In genomic region chr4:336099-336892, GRCh38 we compare ENCODE assay signal across 8 cellular contexts. TPM values are rescaled to one million over a fixed set of nuclear protein-coding genes. Genes with fewer than 3 reads are reported as not detected.
DNase-seq lines count a peak whose midpoint lies in the region; ATAC-seq, FAIRE-seq and TF ChIP-seq lines count a peak whose summit lies in the region.

No MANE protein-coding gene starts in this region.

- 13% methylated on average over 71 of the region's 71 CpGs for WGBS in liver
- 69% methylated on average over 7 of the region's 71 CpGs for WGBS in HepG2 (ENCODE audit: low lambda C conversion rate)

- peak overlapping the region; percentile 81 to 97 for H3K27ac ChIP-seq in liver (ENCODE audit: low read depth in 1 of 2, low read length in 2 of 2)
- no peak overlapping the region for H3K27ac ChIP-seq in HepG2 (ENCODE audit: extremely low read length, insufficient read depth, low read length)
- no peak overlapping the region for H3K27ac ChIP-seq in neural progenitor cell

- DNase-seq in HepG2 (ENCODE audit: low spot score) (no peak), fibroblast of mammary gland (ENCODE audit: low read depth) (peak; percentile 14), neural progenitor cell (ENCODE audit: low spot score) (peak; percentile 21), NCI-H2081 (lab: John Stamatoyannopoulos, UW) (no peak)
- no peak for DNase-seq in activated CD4-positive, alpha-beta memory T cell treated with anti-CD3 and anti-CD28 coated beads for 36 hours
- DNase-seq in effector CD8-positive, alpha-beta T cell (lab: John Stamatoyannopoulos, UW), result no peak

- CTCF ChIA-PET in HepG2 (lab: Yijun Ruan, JAX; ENCODE audit: low intra/inter-chr PET ratio, low total read pairs), result no interaction called here
- CTCF ChIA-PET in activated CD4-positive, alpha-beta memory T cell treated with anti-CD3 and anti-CD28 coated beads for 36 hours (lab: Charles Lee), result interaction anchor here (0.6 kb wide), 1 partner anchor 54 kb away, joined by 4 read pairs; no protein-coding TSS in a partner anchor

- H3K9ac ChIP-seq in liver (ENCODE audit: low read depth in 1 of 2, low read length in 2 of 2) (peak overlapping the region in 1 of 2 donors; percentile 86), HepG2 (ENCODE audit: insufficient read depth, low read depth, low read length) (no peak overlapping the region), neural progenitor cell (no peak overlapping the region)

- intact Hi-C loops in HepG2 (cut with micrococcal nuclease; ENCODE audit: unreplicated experiment), result no loop called here
- intact Hi-C loops in activated CD4-positive, alpha-beta memory T cell treated with anti-CD3 and anti-CD28 coated beads for 36 hours (cut with micrococcal nuclease), result loop anchor here (2.0 to 10.0 kb wide), 2 partner anchors 91 to 339 kb away; partner anchors contain the start of genes ATP5ME and MYL5

- H3K27me3 ChIP-seq in liver (ENCODE audit: control insufficient read depth in 4 of 4, insufficient read depth in 4 of 4, low read length in 3 of 4), result no peaks in the 10 kb centered on the region
- H3K27me3 ChIP-seq in HepG2 (ENCODE audit: control insufficient read depth in 1 of 2, insufficient read depth in 2 of 2, low read length in 2 of 2), result no peaks in the 10 kb centered on the region
- peaks cover 24% of the 10 kb centered on the region for H3K27me3 ChIP-seq in neural progenitor cell

- ATAC-seq in HepG2, result no peak
- no peak for ATAC-seq in HG03460 (IDR thresholded peaks at IDR 0.05; ENCODE audit: unreplicated experiment)

- H3K4me2 ChIP-seq in HepG2 (ENCODE audit: low read depth, low read length), result no peak overlapping the region
- peak overlapping the region; percentile 80 for H3K4me2 ChIP-seq in neural progenitor cell

- H3K4me3 ChIP-seq in liver (ENCODE audit: low read depth in 1 of 3, low read length in 3 of 3) (peak overlapping the region; percentile 74 to 95 (median 77)), HepG2 (replicated peaks in 1 of 3; ENCODE audit: insufficient read depth in 1 of 3, low read depth in 2 of 3, low read length in 3 of 3) (no peak overlapping the region), fibroblast of mammary gland (ENCODE audit: control insufficient read depth, low read depth, low read length) (peak overlapping the region; percentile 82), neural progenitor cell (peak overlapping the region; percentile 84)

- H4K20me1 ChIP-seq in HepG2 (ENCODE audit: insufficient read depth, low read length) (no peaks in the 10 kb centered on the region), neural progenitor cell (ENCODE audit: low read depth) (peaks cover 10% of the 10 kb centered on the region)

- no TSS peak for BruUV-seq in HepG2 (replicated peaks; lab: Mats Ljungman, UMichigan)

- peaks cover 34% of the 10 kb centered on the region for H3K9me3 Mint-ChIP-seq in activated CD4-positive, alpha-beta memory T cell treated with anti-CD3 and anti-CD28 coated beads for 36 hours
- peaks cover 64% of the 10 kb centered on the region for H3K9me3 Mint-ChIP-seq in neural progenitor cell

- H3K9me3 ChIP-seq in liver (ENCODE audit: control insufficient read depth in 4 of 4, low read length in 3 of 4) (peaks cover 10 to 18% (median 12%) of the 10 kb centered on the region in 4 donors), HepG2 (ENCODE audit: low read length) (peaks cover 86% of the 10 kb centered on the region), neural progenitor cell (ENCODE audit: low read depth) (peaks cover 1% of the 10 kb centered on the region)

- no peak for TF ChIP-seq CTCF in liver (IDR thresholded peaks at IDR 0.05; ENCODE audit: low read depth, low read length, missing input control)
- no peak for TF ChIP-seq CTCF in HepG2 (CRISPR knock-in tag; IDR thresholded peaks at IDR 0.05)
- no peak for TF ChIP-seq CTCF in fibroblast of mammary gland (conservative IDR thresholded peaks at IDR 0.05; ENCODE audit: control insufficient read depth, insufficient read depth, low read depth, low read length)
- TF ChIP-seq CTCF in neural progenitor cell (IDR thresholded peaks at IDR 0.05), result no peak

- H3K4me1 ChIP-seq in liver (ENCODE audit: control insufficient read depth in 4 of 4, insufficient read depth in 4 of 4, low read length in 3 of 4) (peaks cover 4 to 12% (median 8%) of the 10 kb centered on the region in 4 donors), HepG2 (ENCODE audit: insufficient read depth, low read length) (no peaks in the 10 kb centered on the region), neural progenitor cell (no peaks in the 10 kb centered on the region)

- no peak for FAIRE-seq in HepG2 (lab: Jason Lieb, UNC)

- no peaks in the 10 kb centered on the region for H3K27me3 Mint-ChIP-seq in activated CD4-positive, alpha-beta memory T cell treated with anti-CD3 and anti-CD28 coated beads for 36 hours
- H3K27me3 Mint-ChIP-seq in neural progenitor cell (ENCODE audit: insufficient read depth, low read depth), result peaks cover 14% of the 10 kb centered on the region

- H3K36me3 Mint-ChIP-seq in activated CD4-positive, alpha-beta memory T cell treated with anti-CD3 and anti-CD28 coated beads for 36 hours, result peaks cover 42% of the 10 kb centered on the region
- H3K36me3 Mint-ChIP-seq in neural progenitor cell, result peaks cover 35% of the 10 kb centered on the region

- H3K4me1 Mint-ChIP-seq in activated CD4-positive, alpha-beta memory T cell treated with anti-CD3 and anti-CD28 coated beads for 36 hours (ENCODE audit: low read depth), result peaks cover 11% of the 10 kb centered on the region
- H3K4me1 Mint-ChIP-seq in neural progenitor cell, result peaks cover 8% of the 10 kb centered on the region

- H3K36me3 ChIP-seq in liver (ENCODE audit: control insufficient read depth in 4 of 4, insufficient read depth in 3 of 4, low read depth in 1 of 4, low read length in 3 of 4) (peaks cover 0 to 6% (median 3%) of the 10 kb centered on the region in 4 donors), HepG2 (replicated peaks in 1 of 2; ENCODE audit: control insufficient read depth in 1 of 2, insufficient read depth in 2 of 2, low read length in 2 of 2) (no peaks in the 10 kb centered on the region), neural progenitor cell (no peaks in the 10 kb centered on the region)

- H2AFZ ChIP-seq in HepG2 (ENCODE audit: low read length) (no peak overlapping the region), neural progenitor cell (replicated peaks) (peak overlapping the region; percentile 59)

- H3F3A ChIP-seq in neural progenitor cell (ENCODE audit: low read depth), result peaks cover 3% of the 10 kb centered on the region

- TF ChIP-seq RAD21 in liver (IDR thresholded peaks at IDR 0.05) (no peak), HepG2 (CRISPR knock-in tag; IDR thresholded peaks at IDR 0.05) (no peak)

- no peak for TF ChIP-seq EP300 in HepG2 (IDR thresholded peaks at IDR 0.05; ENCODE audit: low read depth in 2 of 2, low read length in 2 of 2)
- TF ChIP-seq EP300 in HepG2 (CRISPR knock-in tag; IDR thresholded peaks at IDR 0.05; ENCODE audit: borderline replicate concordance), result no peak

- H3K79me2 ChIP-seq in HepG2 (ENCODE audit: insufficient read depth, low read length) (no peaks in the 10 kb centered on the region), neural progenitor cell (ENCODE audit: low read depth) (peaks cover 35% of the 10 kb centered on the region)

- no peak for TF ChIP-seq POLR2A in HepG2 (IDR thresholded peaks at IDR 0.05; ENCODE audit: insufficient read depth in 1 of 2, low read depth in 2 of 2, low read length in 2 of 2)

- peak overlapping the region; percentile 61 for H3K4me3 Mint-ChIP-seq in activated CD4-positive, alpha-beta memory T cell treated with anti-CD3 and anti-CD28 coated beads for 36 hours
- peak overlapping the region; percentile 75 for H3K4me3 Mint-ChIP-seq in neural progenitor cell

- POLR2A ChIA-PET in HepG2 (lab: Yijun Ruan, JAX), result no interaction called here
- POLR2A ChIA-PET in activated CD4-positive, alpha-beta memory T cell treated with anti-CD3 and anti-CD28 coated beads for 36 hours (lab: Charles Lee), result interaction anchor here (1.9 kb wide), 1 partner anchor 212 kb away, joined by 7 read pairs; the partner anchor contains the start of gene ZNF718

- H3K27ac Mint-ChIP-seq in activated CD4-positive, alpha-beta memory T cell treated with anti-CD3 and anti-CD28 coated beads for 36 hours, result no peak overlapping the region
- no peak overlapping the region for H3K27ac Mint-ChIP-seq in neural progenitor cell

- in situ Hi-C loops in HepG2 (cut with HindIII; ENCODE audit: extremely low pct_ligation_motif_present, low pct_unique_long_range_greater_than_20kb), result no loop called here

RNA-seq across cellular contexts. Expression of gene ZNF141, which starts 1.3 kb away (rescaled TPM):
- total RNA-seq in liver (10 to 100 TPM; 12.4 to 15.4 TPM), HepG2 (2016; rRNA removed; fragmentation: Illumina TruSeq; extraction: Trizol) (not detected in 2 replicates), neural progenitor cell (ENCODE audit: low replicate concordance) (43.2 and 60.5 TPM in 2 replicates)
- polyA plus RNA-seq in liver (1 to 10 TPM; 2.1 to 3.1 TPM), HepG2 (2011; rRNA removed) (not detected in 2 replicates)
- not detected in 2 replicates for total RNA-seq in HepG2 (2016; cell fraction: cytosol; rRNA removed; fragmentation: Illumina TruSeq; extraction: Trizol; ENCODE audit: low read depth)
- not detected in 2 replicates for total RNA-seq in HepG2 (2016; cell fraction: insoluble cytoplasmic fraction; rRNA removed; fragmentation: Illumina TruSeq; extraction: Trizol)
- not detected in 2 replicates for total RNA-seq in HepG2 (2016; cell fraction: membrane; rRNA removed; fragmentation: Illumina TruSeq; extraction: Trizol)
- not detected in 2 replicates for total RNA-seq in HepG2 (2016; cell fraction: nucleus; rRNA removed; fragmentation: Illumina TruSeq; extraction: Trizol)
- not detected in 2 replicates for polyA plus RNA-seq in HepG2 (2011; cell fraction: cytosol; rRNA removed)
- not detected in 2 replicates for polyA plus RNA-seq in HepG2 (2011; cell fraction: nucleus; rRNA removed)
- not detected in 2 replicates for polyA plus RNA-seq in HepG2 (2012)
- not detected in 2 replicates for polyA plus RNA-seq in HepG2 (2016; cell fraction: cytosol; fragmentation: Illumina TruSeq; extraction: Trizol; ENCODE audit: low read depth)
- not detected in 2 replicates for polyA plus RNA-seq in HepG2 (2016; cell fraction: insoluble cytoplasmic fraction; fragmentation: Illumina TruSeq; extraction: Trizol; ENCODE audit: low read depth)
- polyA plus RNA-seq in HepG2 (2016; cell fraction: membrane; fragmentation: Illumina TruSeq; extraction: Trizol; ENCODE audit: low read depth), result not detected in 2 replicates
- polyA plus RNA-seq in HepG2 (2016; cell fraction: nucleus; fragmentation: Illumina TruSeq; extraction: Trizol; ENCODE audit: insufficient read depth, low read depth), result not detected in 2 replicates
- polyA minus RNA-seq in HepG2 (2011; rRNA and poly(A)+ RNA removed; ENCODE audit: low replicate concordance), result not detected in 2 replicates
- not detected in 2 replicates for polyA minus RNA-seq in HepG2 (2011; cell fraction: cytosol; rRNA and poly(A)+ RNA removed)
- polyA minus RNA-seq in HepG2 (2011; cell fraction: nucleus; rRNA and poly(A)+ RNA removed), result not detected in 2 replicates
- total RNA-seq in activated CD4-positive, alpha-beta memory T cell treated with anti-CD3 and anti-CD28 coated beads for 36 hours, result 10 to 100 TPM; 22.4 to 24.2 TPM

RNA-seq across cellular contexts. Expression of gene ZNF732, which starts 31.0 kb away (rescaled TPM):
- under 1 TPM in 1 of 2 donors, not detected in 1; 0.89 TPM for total RNA-seq in liver
- not detected for polyA plus RNA-seq in liver
- total RNA-seq in HepG2 (2016; rRNA removed; fragmentation: Illumina TruSeq; extraction: Trizol), result not detected in 2 replicates
- total RNA-seq in HepG2 (2016; cell fraction: cytosol; rRNA removed; fragmentation: Illumina TruSeq; extraction: Trizol; ENCODE audit: low read depth), result not detected in 2 replicates
- not detected in 2 replicates for total RNA-seq in HepG2 (2016; cell fraction: insoluble cytoplasmic fraction; rRNA removed; fragmentation: Illumina TruSeq; extraction: Trizol)
- total RNA-seq in HepG2 (2016; cell fraction: membrane; rRNA removed; fragmentation: Illumina TruSeq; extraction: Trizol), result not detected in 2 replicates
- not detected in 2 replicates for total RNA-seq in HepG2 (2016; cell fraction: nucleus; rRNA removed; fragmentation: Illumina TruSeq; extraction: Trizol)
- not detected in 2 replicates for polyA plus RNA-seq in HepG2 (2011; rRNA removed)
- not detected in 2 replicates for polyA plus RNA-seq in HepG2 (2011; cell fraction: cytosol; rRNA removed)
- not detected in 2 replicates for polyA plus RNA-seq in HepG2 (2011; cell fraction: nucleus; rRNA removed)
- polyA plus RNA-seq in HepG2 (2012), result not detected in 2 replicates
- not detected in 2 replicates for polyA plus RNA-seq in HepG2 (2016; cell fraction: cytosol; fragmentation: Illumina TruSeq; extraction: Trizol; ENCODE audit: low read depth)
- not detected in 2 replicates for polyA plus RNA-seq in HepG2 (2016; cell fraction: insoluble cytoplasmic fraction; fragmentation: Illumina TruSeq; extraction: Trizol; ENCODE audit: low read depth)
- not detected in 2 replicates for polyA plus RNA-seq in HepG2 (2016; cell fraction: membrane; fragmentation: Illumina TruSeq; extraction: Trizol; ENCODE audit: low read depth)
- polyA plus RNA-seq in HepG2 (2016; cell fraction: nucleus; fragmentation: Illumina TruSeq; extraction: Trizol; ENCODE audit: insufficient read depth, low read depth), result not detected in 2 replicates
- polyA minus RNA-seq in HepG2 (2011; rRNA and poly(A)+ RNA removed; ENCODE audit: low replicate concordance), result not detected in 2 replicates
- not detected in 2 replicates for polyA minus RNA-seq in HepG2 (2011; cell fraction: cytosol; rRNA and poly(A)+ RNA removed)
- not detected in 2 replicates for polyA minus RNA-seq in HepG2 (2011; cell fraction: nucleus; rRNA and poly(A)+ RNA removed)
- total RNA-seq in activated CD4-positive, alpha-beta memory T cell treated with anti-CD3 and anti-CD28 coated beads for 36 hours, result not detected
- not detected in 2 replicates for total RNA-seq in neural progenitor cell (ENCODE audit: low replicate concordance)

Comparison
In these comparisons a context has a peak if more than half of its experiments do, and no peak if none do; other contexts are left out.
1. H3K27ac ChIP-seq: peak in liver (2 of 2); none in HepG2 (single experiment) and neural progenitor cell (single experiment).
2. H3K4me3 ChIP-seq: peak in liver (3 of 3), fibroblast of mammary gland (single experiment) and neural progenitor cell (single experiment); none in HepG2 (0 of 3).
3. RNA of gene ZNF141, which starts 1.3 kb away (total RNA-seq): 43.2 to 60.5 TPM in neural progenitor cell, 22.4 to 24.2 TPM in activated CD4-positive, alpha-beta memory T cell treated with anti-CD3 and anti-CD28 coated beads for 36 hours and 12.4 to 15.4 TPM in liver; not detected in HepG2; every median in the first group is over 10 times any median in the second.
4. DNase-seq: peak in fibroblast of mammary gland (single experiment) and neural progenitor cell (single experiment); none in HepG2 (single experiment), activated CD4-positive, alpha-beta memory T cell treated with anti-CD3 and anti-CD28 coated beads for 36 hours (single experiment), NCI-H2081 (0 of 2) and effector CD8-positive, alpha-beta T cell (single experiment).